Comparison of ENCODE assay signal across 8 cellular contexts in genomic region chr15:82571722-82572222, GRCh38. TPM values are rescaled to one million over a fixed set of nuclear protein-coding genes. Genes with fewer than 3 reads are reported as not detected.
DNase-seq lines count a peak whose midpoint lies in the region; ATAC-seq, FAIRE-seq and TF ChIP-seq lines count a peak whose summit lies in the region.

No MANE protein-coding gene starts in this region.

- no peaks in the 10 kb centered on the region for H3K9me3 ChIP-seq in esophagus squamous epithelium
- no peaks in the 10 kb centered on the region for H3K9me3 ChIP-seq in mucosa of descending colon
- H3K9me3 ChIP-seq in uterus = no peaks in the 10 kb centered on the region
- H3K9me3 ChIP-seq in small intestine (ENCODE audit: control insufficient read depth, low read depth) = no peaks in the 10 kb centered on the region

- H3K27me3 ChIP-seq in esophagus squamous epithelium (peaks cover 0 to 9% (median 0%) of the 10 kb centered on the region in 4 donors), uterus (no peaks in the 10 kb centered on the region), small intestine (ENCODE audit: control insufficient read depth in 2 of 2, insufficient read depth in 2 of 2, low read length in 2 of 2) (peaks cover 0 to 5% of the 10 kb centered on the region in 2 donors)

- H3K27ac Mint-ChIP-seq in T-helper 2 cell treated with Interferon-gamma antibody and Interleukin-4, amounts not matched to agents 5 μg/mL and 100 μg/mL, for 36 hours = no peak overlapping the region

- TF ChIP-seq POLR2A in esophagus squamous epithelium (IDR thresholded peaks at IDR 0.05) = peak in 2 of 4 donors; percentile 13 to 20
- peak in 1 of 2 donors; percentile 40 for TF ChIP-seq POLR2A in uterus (IDR thresholded peaks at IDR 0.05)

- WGBS in esophagus squamous epithelium, 2 donors = 0 to 5% methylated on average over 3 to 9 of the region's 17 CpGs
- 4 to 7% (median 4%) methylated on average over 15 to 17 of the region's 17 CpGs for WGBS in small intestine, 3 donors

- H3K4me1 ChIP-seq in esophagus squamous epithelium (peaks cover 0 to 22% (median 15%) of the 10 kb centered on the region in 3 donors), mucosa of descending colon (ENCODE audit: low read depth) (no peaks in the 10 kb centered on the region), uterus (peaks cover 0 to 3% of the 10 kb centered on the region in 2 donors), small intestine (ENCODE audit: control insufficient read depth in 2 of 2, insufficient read depth in 1 of 2, low read depth in 1 of 2, low read length in 1 of 2) (no peaks in the 10 kb centered on the region)

- peak; percentile 69 for ATAC-seq in mucosa of descending colon

- H3K36me3 ChIP-seq in esophagus squamous epithelium (no peaks in the 10 kb centered on the region), mucosa of descending colon (ENCODE audit: low read depth) (no peaks in the 10 kb centered on the region), uterus (no peaks in the 10 kb centered on the region), small intestine (ENCODE audit: control insufficient read depth in 2 of 2, insufficient read depth in 2 of 2, low read length in 2 of 2) (no peaks in the 10 kb centered on the region)

- H3K36me3 Mint-ChIP-seq in T-helper 2 cell treated with Interferon-gamma antibody and Interleukin-4, amounts not matched to agents 5 μg/mL and 100 μg/mL, for 36 hours (ENCODE audit: low read depth) = no peaks in the 10 kb centered on the region

- FAIRE-seq in small intestine (lab: Jason Lieb, UNC) = no peak
- FAIRE-seq in D721Med (lab: Jason Lieb, UNC) = no peak

- DNase-seq in GM03348 (ENCODE audit: low spot score) (peak; percentile 92), NCI-H524 treated with DMSO at 0.1 percent for 48 hours (lab: John Stamatoyannopoulos, UW) (peak; percentile 55), esophagus squamous epithelium (lab: John Stamatoyannopoulos, UW) (no peak), mucosa of descending colon (peak; percentile 34 to 58 (median 35)), uterus (peak; percentile 77 to 78), small intestine (no peak), D721Med (ENCODE audit: insufficient read length, low spot score) (no peak)
- DNase-seq in T-helper 2 cell treated with Interferon-gamma antibody and Interleukin-4, amounts not matched to agents 5 μg/mL and 100 μg/mL, for 36 hours (ENCODE audit: low spot score) = no peak

- H3K4me3 Mint-ChIP-seq in T-helper 2 cell treated with Interferon-gamma antibody and Interleukin-4, amounts not matched to agents 5 μg/mL and 100 μg/mL, for 36 hours = no peak overlapping the region

- no peaks in the 10 kb centered on the region for H3K9me3 Mint-ChIP-seq in T-helper 2 cell treated with Interferon-gamma antibody and Interleukin-4, amounts not matched to agents 5 μg/mL and 100 μg/mL, for 36 hours

- intact Hi-C loops in esophagus squamous epithelium (cut with DNase I) (no loop called here), mucosa of descending colon (cut with DNase I, micrococcal nuclease) (no loop called here), uterus (cut with DNase I; ENCODE audit: low total_unique reads) (no loop called here)

- peaks cover 37% of the 10 kb centered on the region for H3K27me3 Mint-ChIP-seq in T-helper 2 cell treated with Interferon-gamma antibody and Interleukin-4, amounts not matched to agents 5 μg/mL and 100 μg/mL, for 36 hours (ENCODE audit: low read depth)

- TF ChIP-seq CTCF in esophagus squamous epithelium (IDR thresholded peaks at IDR 0.05) = no peak
- no peak for TF ChIP-seq CTCF in mucosa of descending colon (IDR thresholded peaks at IDR 0.05)
- TF ChIP-seq CTCF in uterus (IDR thresholded peaks at IDR 0.05) = no peak
- no peak for TF ChIP-seq CTCF in D721Med (IDR thresholded peaks at IDR 0.05; ENCODE audit: insufficient read depth, missing control alignments)

- H3K27ac ChIP-seq in esophagus squamous epithelium (peak overlapping the region in 3 of 4 donors; percentile 62 to 90 (median 77)), uterus (peak overlapping the region; percentile 48 to 72), small intestine (ENCODE audit: low read depth in 1 of 2, low read length in 1 of 2) (no peak overlapping the region)

- no peaks in the 10 kb centered on the region for H3K4me1 Mint-ChIP-seq in T-helper 2 cell treated with Interferon-gamma antibody and Interleukin-4, amounts not matched to agents 5 μg/mL and 100 μg/mL, for 36 hours (ENCODE audit: low read depth)

- H3K4me3 ChIP-seq in esophagus squamous epithelium (peak overlapping the region; percentile 1 to 64 (median 40)), mucosa of descending colon (no peak overlapping the region), uterus (peak overlapping the region; percentile 26 to 36), small intestine (ENCODE audit: low read depth in 1 of 2, low read length in 2 of 2) (no peak overlapping the region)

RNA-seq across cellular contexts. Expression of gene RPS17, which starts 31.5 kb away (rescaled TPM):
- 1,000 to 10,000 TPM; 1,206 to 4,149 (median 2,794) TPM for total RNA-seq in esophagus squamous epithelium
- total RNA-seq in mucosa of descending colon = 1,000 to 10,000 TPM in 2 of 3 donors, 100 to 1,000 TPM in 1; 921 to 1,089 (median 1,038) TPM
- total RNA-seq in uterus = 1,000 to 10,000 TPM in 3 of 4 donors, 100 to 1,000 TPM in 1; 754 to 4,808 (median 3,201) TPM
- polyA plus RNA-seq in small intestine = 1,000 to 10,000 TPM; 1,800 to 5,833 (median 3,687) TPM

Comparison
In these comparisons a context has a peak if more than half of its experiments do, and no peak if none do; other contexts are left out.
1. DNase-seq: peak in GM03348 (single experiment), NCI-H524 treated with DMSO at 0.1 percent for 48 hours (single experiment), mucosa of descending colon (3 of 3) and uterus (2 of 2); none in esophagus squamous epithelium (single experiment), small intestine (single experiment), D721Med (single experiment) and T-helper 2 cell treated with Interferon-gamma antibody and Interleukin-4, amounts not matched to agents 5 μg/mL and 100 μg/mL, for 36 hours (single experiment).
2. H3K27ac ChIP-seq: peak in esophagus squamous epithelium (3 of 4) and uterus (2 of 2); none in small intestine (0 of 2).
3. H3K4me3 ChIP-seq: peak in esophagus squamous epithelium (4 of 4) and uterus (2 of 2); none in mucosa of descending colon (single experiment) and small intestine (0 of 2).